9 cellular contexts compared by ENCODE assay signal in the genomic region with DNA sequence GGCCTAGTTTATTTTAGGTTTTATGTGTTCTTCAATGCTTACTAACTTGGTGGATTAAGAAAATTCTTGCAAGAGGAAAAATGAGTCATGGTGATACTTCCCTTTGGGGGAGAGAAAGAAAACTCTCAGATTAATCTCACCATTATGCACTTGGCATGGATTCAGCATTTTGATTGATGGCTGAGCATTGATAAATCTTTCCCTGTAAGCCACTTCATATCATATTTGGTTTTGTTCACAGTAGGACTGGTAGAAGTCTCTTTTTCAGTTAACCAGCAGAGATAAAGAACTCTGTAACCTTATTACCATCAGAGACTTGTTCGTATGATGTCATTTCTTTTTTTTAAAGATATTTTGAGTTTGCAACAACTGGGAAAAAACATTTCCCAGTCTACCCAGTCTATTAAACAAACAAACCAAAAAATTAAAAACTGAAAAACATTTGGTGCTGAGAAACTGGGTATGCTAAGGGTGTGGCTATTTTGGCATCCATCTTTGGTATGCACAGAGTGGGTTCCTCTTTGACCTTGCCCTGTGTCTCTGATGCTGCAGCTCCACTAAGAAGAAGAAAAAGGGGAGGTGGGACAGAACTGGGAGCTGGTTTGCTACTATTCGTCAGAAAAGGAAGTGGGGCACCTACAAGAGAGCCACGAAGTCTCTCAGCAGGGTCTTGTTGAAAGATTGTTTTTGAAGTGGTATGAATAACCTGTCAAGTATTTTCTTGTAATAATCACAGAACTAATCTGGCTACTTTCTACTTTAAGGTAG. TPM values are rescaled to one million over a fixed set of nuclear protein-coding genes. Genes with fewer than 3 reads are reported as not detected.
A peak's percentile ranks its signal among the peaks of the same experiment; 100 is the strongest.
DNase-seq lines count a peak whose midpoint lies in the region; ATAC-seq and TF ChIP-seq lines count a peak whose summit lies in the region.
"Had no signal": no experiment of that assay in that cellular context is flagged by ENCODE, and none has a peak within 500 bp of the region (broad histone marks: within the 10 kb centered on the region; RNA-seq: fewer than 3 reads in every experiment).

No MANE protein-coding gene starts in this region.

- H3K27me3 ChIP-seq in SK-N-SH (ENCODE audit: insufficient read depth): no peaks in the 10 kb centered on the region
- H3K27me3 ChIP-seq in smooth muscle cell (ENCODE audit: low read depth): no peaks in the 10 kb centered on the region
- H3K27me3 ChIP-seq in thyroid gland: no peaks in the 10 kb centered on the region

- no peak for ATAC-seq in HG02678 (IDR thresholded peaks at IDR 0.05; ENCODE audit: unreplicated experiment)
- ATAC-seq in HG03025 (IDR thresholded peaks at IDR 0.05; ENCODE audit: low FRiP score, unreplicated experiment): no peak
- ATAC-seq in GM19397 (IDR thresholded peaks at IDR 0.05; ENCODE audit: unreplicated experiment): no peak

- POLR2A ChIA-PET in SK-N-SH (lab: Yijun Ruan, JAX): no interaction called here

- peak overlapping the region; percentile 75 for H3K4me3 Mint-ChIP-seq in HFFc6

- H3K9me3 Mint-ChIP-seq in HFFc6: no peaks in the 10 kb centered on the region

- peak overlapping the region; percentile 89 for H3K27ac Mint-ChIP-seq in HFFc6

- H2AFZ ChIP-seq in SK-N-SH (ENCODE audit: low read depth) (no peak overlapping the region), smooth muscle cell (ENCODE audit: low read depth) (no peak overlapping the region)

- H3K79me2 ChIP-seq in SK-N-SH (ENCODE audit: insufficient read depth) (peaks cover 95% of the 10 kb centered on the region), smooth muscle cell (ENCODE audit: low read depth) (peaks cover 95% of the 10 kb centered on the region)

- H3F3A ChIP-seq in SK-N-SH (replicated peaks; ENCODE audit: insufficient read depth): peaks cover 39% of the 10 kb centered on the region
- H3F3A ChIP-seq in smooth muscle cell (ENCODE audit: low read depth): peaks cover 5% of the 10 kb centered on the region

- H3K36me3 ChIP-seq in SK-N-SH (replicated peaks in 1 of 2; ENCODE audit: control insufficient read depth in 1 of 2, insufficient read depth in 2 of 2, low read length in 1 of 2): no peaks in the 10 kb centered on the region
- H3K36me3 ChIP-seq in smooth muscle cell (ENCODE audit: low read depth): no peaks in the 10 kb centered on the region
- no peaks in the 10 kb centered on the region for H3K36me3 ChIP-seq in thyroid gland
- H3K36me3 ChIP-seq: HAP-1 had no signal

- TF ChIP-seq RAD21 in SK-N-SH (IDR thresholded peaks at IDR 0.05; ENCODE audit: low read length): no peak

- H3K4me2 ChIP-seq in SK-N-SH (peak overlapping the region; percentile 68), smooth muscle cell (peak overlapping the region; percentile 66)

- peak overlapping the region; percentile 68 to 97; a peak in 3 of 4 replicates for H3K27ac ChIP-seq in SK-N-SH (ENCODE audit: low read depth in 2 of 2, low read length in 1 of 2)
- peak overlapping the region; percentile 83 for H3K27ac ChIP-seq in smooth muscle cell (ENCODE audit: low read depth)
- H3K27ac ChIP-seq in thyroid gland: peak overlapping the region in 1 of 3 donors; percentile 45

- peak overlapping the region; percentile 52; the same call in 1 of the 2 replicates for H3K9ac ChIP-seq in SK-N-SH
- peak overlapping the region; percentile 32 for H3K9ac ChIP-seq in smooth muscle cell (ENCODE audit: low read depth)

- peaks cover 50% of the 10 kb centered on the region for H4K20me1 ChIP-seq in SK-N-SH (ENCODE audit: insufficient read depth)
- H4K20me1 ChIP-seq in smooth muscle cell (ENCODE audit: low read depth): peaks cover 100% of the 10 kb centered on the region

- no peak for TF ChIP-seq CTCF in HFFc6 (IDR thresholded peaks at IDR 0.05)
- TF ChIP-seq CTCF in SK-N-SH (IDR thresholded peaks at IDR 0.05): no peak
- no peak for TF ChIP-seq CTCF in smooth muscle cell (IDR thresholded peaks at IDR 0.05; ENCODE audit: borderline replicate concordance, insufficient read depth, poor library complexity, severe bottlenecking)
- TF ChIP-seq CTCF in thyroid gland (IDR thresholded peaks at IDR 0.05): no peak

- TF ChIP-seq POLR2A in thyroid gland (IDR thresholded peaks at IDR 0.05): no peak

- intact Hi-C loops in thyroid gland (cut with DNase I): no loop called here

- DNase-seq in HFFc6 (peak; percentile 72), SK-N-SH (no peak), fibroblast of gingiva (ENCODE audit: low read depth) (peak; percentile 41), smooth muscle cell (lab: John Stamatoyannopoulos, UW; ENCODE audit: unreplicated experiment) (no peak), thyroid gland (no peak)

- CTCF ChIA-PET in SK-N-SH (lab: Yijun Ruan, JAX): no interaction called here

- H3K4me3 ChIP-seq in SK-N-SH (ENCODE audit: low read depth in 2 of 2, low read length in 1 of 2) (peak overlapping the region in 1 of 2 experiments; percentile 33; a peak in 2 of 4 replicates), smooth muscle cell (no peak overlapping the region), thyroid gland (replicated peaks in 1 of 3) (no peak overlapping the region)
- H3K4me3 ChIP-seq: HAP-1 had no signal

- H3K36me3 Mint-ChIP-seq in HFFc6 (ENCODE audit: low read depth): peaks cover 22% of the 10 kb centered on the region

- H3K27me3 Mint-ChIP-seq in HFFc6 (ENCODE audit: insufficient read depth): peaks cover 2% of the 10 kb centered on the region; the same call in 1 of the 2 replicates

- H3K9me2 ChIP-seq in SK-N-SH: no peaks in the 10 kb centered on the region

- 15% methylated on average over 3 of the region's 3 CpGs for WGBS in SK-N-SH (ENCODE audit: low lambda C conversion rate)
- 31% methylated on average over 3 of the region's 3 CpGs for WGBS in smooth muscle cell (ENCODE audit: low lambda C conversion rate)
- 37 to 38% methylated on average over 3 of the region's 3 CpGs for WGBS in thyroid gland, 2 donors

- peak in 1 of 2 experiments; percentile 70; a peak in 2 of 4 replicates for TF ChIP-seq EP300 in SK-N-SH (IDR thresholded peaks at IDR 0.05; ENCODE audit: borderline replicate concordance in 1 of 2, low read depth in 1 of 2, low read length in 1 of 2)

- H3K4me1 Mint-ChIP-seq in HFFc6 (ENCODE audit: low read depth): peaks cover 100% of the 10 kb centered on the region

- H3K9me3 ChIP-seq in SK-N-SH: no peaks in the 10 kb centered on the region
- H3K9me3 ChIP-seq in smooth muscle cell (replicated peaks; ENCODE audit: low read depth): no peaks in the 10 kb centered on the region
- H3K9me3 ChIP-seq in thyroid gland: no peaks in the 10 kb centered on the region
- H3K9me3 ChIP-seq: HAP-1 had no signal

- H3K4me1 ChIP-seq in SK-N-SH (ENCODE audit: control insufficient read depth in 1 of 2, insufficient read depth in 2 of 2, low read depth in 1 of 2, low read length in 1 of 2) (peaks cover 5 to 58% of the 10 kb centered on the region in 2 experiments), smooth muscle cell (ENCODE audit: low read depth) (peaks cover 28% of the 10 kb centered on the region), thyroid gland (peaks cover 50 to 62% of the 10 kb centered on the region in 2 donors)

TF ChIP-seq in SK-N-SH, 30 proteins besides CTCF, POLR2A, EP300 and RAD21 (continues in another document):
- TF ChIP-seq GATA2 (CRISPR knock-in tag; IDR thresholded peaks at IDR 0.05) (no peak), RXRA (IDR thresholded peaks at IDR 0.05; ENCODE audit: borderline replicate concordance, low read depth) (peak; percentile 45; the same call in 1 of the 2 replicates), POLR2AphosphoS5 (IDR thresholded peaks at IDR 0.05; ENCODE audit: low read depth, low read length) (0 out of 2 replicates have a peak, but pooled peaks have one; percentile 40), NFIC (IDR thresholded peaks at IDR 0.05; ENCODE audit: borderline replicate concordance) (peak; percentile 94), YY1 (IDR thresholded peaks at IDR 0.05; ENCODE audit: low read depth) (no peak), FOSL2 (IDR thresholded peaks at IDR 0.05; ENCODE audit: borderline replicate concordance, low read depth) (peak; percentile 85), TEAD4 (IDR thresholded peaks at IDR 0.05; ENCODE audit: borderline replicate concordance, insufficient read depth) (peak; percentile 58; the same call in 1 of the 2 replicates), RCOR1 (IDR thresholded peaks at IDR 0.05; ENCODE audit: low read length) (no peak), JUND (IDR thresholded peaks at IDR 0.05) (peak; percentile 90)
- TF ChIP-seq, protein P1, sequence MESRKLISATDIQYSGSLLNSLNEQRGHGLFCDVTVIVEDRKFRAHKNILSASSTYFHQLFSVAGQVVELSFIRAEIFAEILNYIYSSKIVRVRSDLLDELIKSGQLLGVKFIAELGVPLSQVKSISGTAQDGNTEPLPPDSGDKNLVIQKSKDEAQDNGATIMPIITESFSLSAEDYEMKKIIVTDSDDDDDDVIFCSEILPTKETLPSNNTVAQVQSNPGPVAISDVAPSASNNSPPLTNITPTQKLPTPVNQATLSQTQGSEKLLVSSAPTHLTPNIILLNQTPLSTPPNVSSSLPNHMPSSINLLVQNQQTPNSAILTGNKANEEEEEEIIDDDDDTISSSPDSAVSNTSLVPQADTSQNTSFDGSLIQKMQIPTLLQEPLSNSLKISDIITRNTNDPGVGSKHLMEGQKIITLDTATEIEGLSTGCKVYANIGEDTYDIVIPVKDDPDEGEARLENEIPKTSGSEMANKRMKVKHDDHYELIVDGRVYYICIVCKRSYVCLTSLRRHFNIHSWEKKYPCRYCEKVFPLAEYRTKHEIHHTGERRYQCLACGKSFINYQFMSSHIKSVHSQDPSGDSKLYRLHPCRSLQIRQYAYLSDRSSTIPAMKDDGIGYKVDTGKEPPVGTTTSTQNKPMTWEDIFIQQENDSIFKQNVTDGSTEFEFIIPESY (IDR thresholded peaks at IDR 0.05; ENCODE audit: borderline replicate concordance, low read depth): no peak
- TF ChIP-seq, protein P2, sequence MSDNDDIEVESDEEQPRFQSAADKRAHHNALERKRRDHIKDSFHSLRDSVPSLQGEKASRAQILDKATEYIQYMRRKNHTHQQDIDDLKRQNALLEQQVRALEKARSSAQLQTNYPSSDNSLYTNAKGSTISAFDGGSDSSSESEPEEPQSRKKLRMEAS (IDR thresholded peaks at IDR 0.05; ENCODE audit: low read depth): peak; percentile 39; the same call in 1 of the 2 replicates

RNA-seq across cellular contexts. Expression of gene TMOD3, which starts 17.2 kb away (rescaled TPM):
- 10 to 100 TPM; 56.4 to 68.8 (median 59.9) TPM for total RNA-seq in HFFc6 (2021; fragmentation: NEBNext Ultra II Directional; extraction: Animal tissue kit (Norgen Biotek cat#: 25700))
- polyA plus RNA-seq in SK-N-SH (2012; rRNA removed) (6.0 and 7.6 TPM in 2 replicates), smooth muscle cell (18.6 and 32.0 TPM in 2 replicates)
- 10.1 and 12.7 TPM in 2 replicates for polyA plus RNA-seq in SK-N-SH (2012; cell fraction: cytosol; rRNA removed)
- polyA plus RNA-seq in SK-N-SH (2012; cell fraction: nucleus; rRNA removed): 3.8 and 7.2 TPM in 2 replicates
- total RNA-seq in smooth muscle cell (35.7 and 57.1 TPM in 2 replicates), thyroid gland (10 to 100 TPM; 24.3 to 42.7 (median 30.9) TPM)

Comparison
In these comparisons a context has a peak if more than half of its experiments do, and no peak if none do; other contexts are left out.
1. DNase-seq: peak in HFFc6 (single experiment) and fibroblast of gingiva (single experiment); none in SK-N-SH (single experiment), smooth muscle cell (single experiment) and thyroid gland (0 of 2).